5 cellular contexts compared by ENCODE assay signal in genomic region chr14:104943216-104944015, GRCh38. TPM values are rescaled to one million over a fixed set of nuclear protein-coding genes. Genes with fewer than 3 reads are reported as not detected.
"Had no signal": no experiment of that assay in that cellular context is flagged by ENCODE, and none has a peak within 500 bp of the region (broad histone marks: within the 10 kb centered on the region; RNA-seq: fewer than 3 reads in every experiment).

No MANE protein-coding gene starts in this region.

RNA-seq across cellular contexts. Expression of gene PLD4, which starts 18.7 kb away (rescaled TPM):
- total RNA-seq: HT-29, LHCN-M2, MCF 10A, Right ventricle myocardium inferior, SJSA1 had no signal
